22 cellular contexts compared by ENCODE assay signal in the genomic region with DNA sequence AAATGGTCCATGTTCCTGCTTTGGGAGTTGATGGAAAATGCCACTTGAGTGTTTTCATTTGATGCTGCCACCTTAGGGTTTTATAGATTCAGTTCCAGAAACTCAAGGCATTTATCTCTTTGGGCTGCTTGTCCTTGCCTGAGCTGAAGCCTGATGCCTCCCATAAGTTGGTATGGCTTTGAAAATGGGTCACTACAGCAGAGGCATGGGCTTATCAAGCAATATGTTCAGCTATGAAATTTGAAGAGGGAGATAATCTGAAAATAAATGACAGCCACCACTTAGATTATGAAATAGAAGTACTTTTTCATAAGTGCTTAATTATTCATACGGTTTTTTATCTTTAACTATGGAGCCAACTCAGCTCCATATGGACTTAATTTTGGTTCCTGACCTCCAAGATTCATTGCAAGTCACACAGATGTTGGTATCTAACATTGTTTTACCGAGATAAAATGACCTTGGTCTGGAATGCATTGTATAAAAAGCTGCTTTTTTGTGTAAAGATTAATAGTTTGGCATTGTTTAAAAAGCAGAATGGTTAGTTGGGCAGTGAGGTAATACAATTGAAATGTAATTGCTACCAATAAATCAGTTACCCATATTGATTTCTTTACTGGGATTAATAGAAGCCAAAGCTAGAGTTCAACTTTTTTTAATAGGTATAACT. TPM values are rescaled to one million over a fixed set of nuclear protein-coding genes. Genes with fewer than 3 reads are reported as not detected.
DNase-seq lines count a peak whose midpoint lies in the region; ATAC-seq and TF ChIP-seq lines count a peak whose summit lies in the region.
"Had no signal": no experiment of that assay in that cellular context is flagged by ENCODE, and none has a peak within 500 bp of the region (broad histone marks: within the 10 kb centered on the region; RNA-seq: fewer than 3 reads in every experiment).

No MANE protein-coding gene starts in this region.

- H3K36me3 ChIP-seq in effector memory CD4-positive, alpha-beta T cell (ENCODE audit: control insufficient read depth, insufficient read depth, low read length) = no peaks in the 10 kb centered on the region
- H3K36me3 ChIP-seq: esophagus squamous epithelium, HAP-1, left lung, ovary, tibial nerve had no signal

- H3K27ac ChIP-seq in effector memory CD4-positive, alpha-beta T cell (ENCODE audit: insufficient read depth, low read length, poor library complexity, severe bottlenecking) = no peak overlapping the region
- H3K27ac ChIP-seq: esophagus squamous epithelium, left lung, ovary, tibial nerve had no signal

- no peak overlapping the region for H3K4me3 ChIP-seq in effector memory CD4-positive, alpha-beta T cell (ENCODE audit: insufficient read depth, low read depth, low read length, poor library complexity, severe bottlenecking)
- H3K4me3 ChIP-seq: esophagus squamous epithelium, HAP-1, left lung, ovary, tibial nerve had no signal

- H3K9me3 ChIP-seq in effector memory CD4-positive, alpha-beta T cell (ENCODE audit: control insufficient read depth, low read length) = no peaks in the 10 kb centered on the region
- H3K9me3 ChIP-seq: esophagus squamous epithelium, HAP-1, left lung, ovary, tibial nerve had no signal

- no peaks in the 10 kb centered on the region for H3K27me3 ChIP-seq in effector memory CD4-positive, alpha-beta T cell (replicated peaks; ENCODE audit: control insufficient read depth, insufficient read depth, low read length, poor library complexity, severe bottlenecking)
- H3K27me3 ChIP-seq: left lung, ovary, tibial nerve had no signal

- peak; percentile 73 for DNase-seq in GM03348 (ENCODE audit: low spot score)
- DNase-seq in fibroblast of peridontal ligament (ENCODE audit: extremely low read depth) = peak; percentile 74
- DNase-seq in SK-N-DZ (ENCODE audit: low spot score) = no peak
- DNase-seq in activated gamma-delta T cell (lab: John Stamatoyannopoulos, UW) = no peak
- no peak for DNase-seq in effector memory CD4-positive, alpha-beta T cell
- DNase-seq in COLO829 (ENCODE audit: low spot score) = no peak
- DNase-seq: activated T-cell treated with anti-CD3 and anti-CD28 coated beads, Interleukin-2, amount 50 U/mL, for 48 hours; CD4-positive, alpha-beta T cell; esophagus squamous epithelium; Kasumi-1; left lung; mesendoderm; NCI-H1417 treated with DMSO at 0.1 percent for 48 hours; ovary; RPMI8226; stimulated activated CD4-positive, alpha-beta T cell treated with anti-CD3 and anti-CD28 coated beads, Interleukin-15, amount 100 ng/mL, for 24 hours; T-helper 17 cell had no signal

- H3K4me1 ChIP-seq in effector memory CD4-positive, alpha-beta T cell (ENCODE audit: control insufficient read depth, insufficient read depth, low read length, poor library complexity, severe bottlenecking) = no peaks in the 10 kb centered on the region
- H3K4me1 ChIP-seq: esophagus squamous epithelium, HAP-1, left lung had no signal

- ATAC-seq in SK-N-SH treated with all-trans-retinoic acid at 6 μM for 48 hours = peak; percentile 76
- ATAC-seq: left lung; stimulated activated effector memory CD8-positive, alpha-beta T cell treated with anti-CD3 and anti-CD28 coated beads, Interleukin-12 subunit alpha, Interleukin-12 subunit beta, amount 100 ng/mL, for 72 hours; T-helper 17 cell had no signal

TF ChIP-seq in SK-N-SH treated with all-trans-retinoic acid at 6 μM for 48 hours, 23 proteins besides CTCF, POLR2A, EP300 and RAD21:
- TF ChIP-seq ISL1 (CRISPR knock-in tag; IDR thresholded peaks at IDR 0.05) = peak; percentile 75
- TF ChIP-seq ZNF70 (CRISPR knock-in tag; IDR thresholded peaks at IDR 0.05) = no peak
- no peak for TF ChIP-seq ZFP3 (CRISPR knock-in tag; IDR thresholded peaks at IDR 0.05)
- no peak for TF ChIP-seq TOX (CRISPR knock-in tag; IDR thresholded peaks at IDR 0.05; ENCODE audit: borderline replicate concordance)
- no peak for TF ChIP-seq SNAI2 (CRISPR knock-in tag; IDR thresholded peaks at IDR 0.05)
- TF ChIP-seq TCF4 (CRISPR knock-in tag; IDR thresholded peaks at IDR 0.05; ENCODE audit: borderline replicate concordance) = peak; percentile 80
- no peak for TF ChIP-seq ZFP30 (CRISPR knock-in tag; IDR thresholded peaks at IDR 0.05)
- TF ChIP-seq, protein P1, sequence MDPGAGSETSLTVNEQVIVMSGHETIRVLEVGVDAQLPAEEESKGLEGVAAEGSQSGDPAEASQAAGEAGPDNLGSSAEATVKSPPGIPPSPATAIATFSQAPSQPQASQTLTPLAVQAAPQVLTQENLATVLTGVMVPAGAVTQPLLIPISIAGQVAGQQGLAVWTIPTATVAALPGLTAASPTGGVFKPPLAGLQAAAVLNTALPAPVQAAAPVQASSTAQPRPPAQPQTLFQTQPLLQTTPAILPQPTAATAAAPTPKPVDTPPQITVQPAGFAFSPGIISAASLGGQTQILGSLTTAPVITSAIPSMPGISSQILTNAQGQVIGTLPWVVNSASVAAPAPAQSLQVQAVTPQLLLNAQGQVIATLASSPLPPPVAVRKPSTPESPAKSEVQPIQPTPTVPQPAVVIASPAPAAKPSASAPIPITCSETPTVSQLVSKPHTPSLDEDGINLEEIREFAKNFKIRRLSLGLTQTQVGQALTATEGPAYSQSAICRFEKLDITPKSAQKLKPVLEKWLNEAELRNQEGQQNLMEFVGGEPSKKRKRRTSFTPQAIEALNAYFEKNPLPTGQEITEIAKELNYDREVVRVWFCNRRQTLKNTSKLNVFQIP (CRISPR knock-in tag; IDR thresholded peaks at IDR 0.05; ENCODE audit: borderline replicate concordance, low read depth) = no peak
TF ChIP-seq in SK-N-SH treated with all-trans-retinoic acid at 6 μM for 48 hours: peak in this region for 2.

RNA-seq across cellular contexts. Expression of gene SLC14A1, which starts 4.5 kb away (rescaled TPM):
- not detected in 2 replicates for polyA plus RNA-seq in SK-N-DZ (2014; cell fraction: cytosol; rRNA removed)
- polyA plus RNA-seq in SK-N-DZ (2014; cell fraction: nucleus; rRNA removed) = not detected in 2 replicates
- polyA plus RNA-seq: neural cell had no signal

Comparison
In these comparisons a context has a peak if more than half of its experiments do, and no peak if none do; other contexts are left out.
1. DNase-seq: peak in GM03348 (single experiment) and fibroblast of peridontal ligament (single experiment); none in SK-N-DZ (single experiment), activated gamma-delta T cell (single experiment), effector memory CD4-positive, alpha-beta T cell (0 of 3) and COLO829 (single experiment).